In the genomic region with DNA sequence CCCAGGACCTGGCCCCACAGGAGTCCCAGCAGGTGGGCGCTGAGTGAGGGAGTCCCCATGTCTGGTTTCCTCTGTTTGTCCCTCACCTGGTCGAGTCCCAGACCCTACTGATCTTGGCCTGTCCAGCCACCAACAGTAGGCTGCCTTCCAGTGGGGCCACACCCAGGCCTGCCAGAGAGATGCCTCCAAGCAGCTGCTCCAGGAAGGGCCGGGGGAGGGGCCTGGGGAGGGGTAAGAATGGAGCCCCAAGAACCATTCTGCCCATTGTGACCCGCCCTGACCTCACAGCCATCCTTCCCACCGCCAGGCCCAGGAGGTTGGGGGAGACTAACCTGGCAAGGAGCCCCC, we compare ENCODE assay signal across 9 cellular contexts. TPM values are rescaled to one million over a fixed set of nuclear protein-coding genes. Genes with fewer than 3 reads are reported as not detected.
DNase-seq lines count a peak whose midpoint lies in the region; ATAC-seq and TF ChIP-seq lines count a peak whose summit lies in the region.
"Had no signal": no experiment of that assay in that cellular context is flagged by ENCODE, and none has a peak within 500 bp of the region (broad histone marks: within the 10 kb centered on the region; RNA-seq: fewer than 3 reads in every experiment).

No MANE protein-coding gene starts in this region.

- DNase-seq in A673 (ENCODE audit: low spot score) (no peak), HL-60 (ENCODE audit: low read depth in 1 of 2, low spot score in 1 of 2) (no peak), mammary epithelial cell (no peak), NCI-H510A (lab: John Stamatoyannopoulos, UW) (no peak), NOMO-1 treated with dmso at 0.1 percent for 144 hours (lab: John Stamatoyannopoulos, UW; ENCODE audit: unreplicated experiment) (no peak), NCI-H1092 treated with DMSO at 0.1 percent for 48 hours (lab: John Stamatoyannopoulos, UW) (no peak)
- DNase-seq: NCI-H345 had no signal

- H3K4me3 ChIP-seq in A673 (ENCODE audit: low read depth, low read length, poor library complexity, severe bottlenecking) (peak overlapping the region; percentile 58), HL-60 (replicated peaks; ENCODE audit: insufficient read depth, low read length) (peak overlapping the region; percentile 52; the same call in 1 of the 2 replicates), mammary epithelial cell (replicated peaks in 1 of 3; ENCODE audit: insufficient read depth in 1 of 3, low read depth in 2 of 3, low read length in 3 of 3) (peak overlapping the region; percentile 37 to 56 (median 55)), muscle layer of colon (ENCODE audit: low read depth in 1 of 2, low read length in 2 of 2) (peak overlapping the region in 1 of 2 donors; percentile 87)

- H3K9ac ChIP-seq in mammary epithelial cell (ENCODE audit: insufficient read depth, low read length), result no peak overlapping the region
- H3K9ac ChIP-seq in muscle layer of colon (ENCODE audit: low read length), result peak overlapping the region; percentile 92

- CTCF ChIA-PET in A673 (lab: Charles Lee) (interaction anchor here (0.6 to 1.7 kb wide), 3 partner anchors 78 to 287 kb away, joined by 3 to 10 read pairs (median 9); partner anchors contain the start of gene WFIKKN2), mammary epithelial cell (lab: Charles Lee; ENCODE audit: low non-redundant PET) (no interaction called here)

- H3K4me1 ChIP-seq in A673 (ENCODE audit: insufficient read depth, low read length, poor library complexity, severe bottlenecking) (peaks cover 8% of the 10 kb centered on the region), mammary epithelial cell (ENCODE audit: insufficient read depth, low read length) (peaks cover 15% of the 10 kb centered on the region), muscle layer of colon (ENCODE audit: insufficient read depth, low read length) (peaks cover 23% of the 10 kb centered on the region)

- 54% methylated on average over 4 of the region's 5 CpGs for WGBS in mammary epithelial cell (ENCODE audit: low coverage, missing lambda C conversion rate)

- H3K27ac ChIP-seq in A673 (ENCODE audit: low read depth, low read length, poor library complexity, severe bottlenecking), result no peak overlapping the region
- H3K27ac ChIP-seq in HL-60 (replicated peaks), result no peak overlapping the region
- no peak overlapping the region for H3K27ac ChIP-seq in mammary epithelial cell (ENCODE audit: insufficient read depth, low read depth, low read length)
- H3K27ac ChIP-seq in muscle layer of colon (ENCODE audit: low read depth, low read length), result peak overlapping the region; percentile 7

- in situ Hi-C loops in mammary epithelial cell (cut with MboI; ENCODE audit: low sequenced_read_pairs in 2 of 2), result loop anchor here (5.0 to 10.0 kb wide), 3 partner anchors 90 to 297 kb away; no protein-coding TSS in a partner anchor

- dilution Hi-C loops in mammary epithelial cell (cut with HindIII; ENCODE audit: low sequenced_read_pairs), result no loop called here

- no peaks in the 10 kb centered on the region for H4K20me1 ChIP-seq in mammary epithelial cell (ENCODE audit: insufficient read depth, low read length)

- peak overlapping the region; percentile 77 for H2AFZ ChIP-seq in mammary epithelial cell (ENCODE audit: low read depth, low read length)

- H3K9me3 ChIP-seq in A673 (ENCODE audit: low read depth, low read length, poor library complexity, severe bottlenecking) (no peaks in the 10 kb centered on the region), mammary epithelial cell (replicated peaks; ENCODE audit: insufficient read depth, low read length) (no peaks in the 10 kb centered on the region), muscle layer of colon (ENCODE audit: low read length) (no peaks in the 10 kb centered on the region)

- H3K36me3 ChIP-seq in A673 (ENCODE audit: insufficient read depth, low read length, poor library complexity, severe bottlenecking), result no peaks in the 10 kb centered on the region
- H3K36me3 ChIP-seq in mammary epithelial cell (ENCODE audit: insufficient read depth, low read length), result peaks cover under 1% of the 10 kb centered on the region
- peaks cover 11% of the 10 kb centered on the region for H3K36me3 ChIP-seq in muscle layer of colon (ENCODE audit: insufficient read depth, low read length)

- TF ChIP-seq CTCF in A673 (conservative IDR thresholded peaks at IDR 0.05; ENCODE audit: low read depth, low read length) (no peak), HL-60 (IDR thresholded peaks at IDR 0.05; ENCODE audit: insufficient read depth, low read length) (no peak), mammary epithelial cell (conservative IDR thresholded peaks at IDR 0.05 in 1 of 2, IDR thresholded peaks at IDR 0.05 in 1 of 2; ENCODE audit: extremely low read depth in 1 of 2, insufficient read depth in 1 of 2, low read depth in 1 of 2, low read length in 2 of 2) (no peak)

- intact Hi-C loops in A673 (cut with micrococcal nuclease; ENCODE audit: unreplicated experiment) (loop anchor here (1.0 to 10.0 kb wide), 5 partner anchors 79 to 410 kb away; no protein-coding TSS in a partner anchor), mammary epithelial cell (cut with micrococcal nuclease) (loop anchor here (1.0 to 5.0 kb wide), 9 partner anchors 65 to 405 kb away; no protein-coding TSS in a partner anchor)

- no peaks in the 10 kb centered on the region for H3K27me3 ChIP-seq in A673 (replicated peaks; ENCODE audit: insufficient read depth, low read depth, low read length, poor library complexity)
- H3K27me3 ChIP-seq in HL-60 (ENCODE audit: insufficient read depth, poor library complexity, severe bottlenecking), result peaks cover 3% of the 10 kb centered on the region
- no peaks in the 10 kb centered on the region for H3K27me3 ChIP-seq in mammary epithelial cell (ENCODE audit: insufficient read depth, low read length)
- H3K27me3 ChIP-seq in muscle layer of colon (ENCODE audit: control insufficient read depth in 1 of 2, insufficient read depth in 2 of 2, low read length in 2 of 2), result no peaks in the 10 kb centered on the region

- H3K4me2 ChIP-seq in mammary epithelial cell (ENCODE audit: insufficient read depth, low read depth, low read length), result peak overlapping the region; percentile 90

- no TSS peak for BruUV-seq in A673 (replicated peaks; lab: Mats Ljungman, UMichigan)
- no TSS peak for BruUV-seq in mammary epithelial cell (replicated peaks; lab: Mats Ljungman, UMichigan)

- H3K79me2 ChIP-seq in mammary epithelial cell (ENCODE audit: insufficient read depth, low read length), result peaks cover 4% of the 10 kb centered on the region

- no peak for ATAC-seq in GM18873 (IDR thresholded peaks at IDR 0.05; ENCODE audit: low FRiP score, unreplicated experiment)

- POLR2A ChIA-PET in A673 (lab: Charles Lee; ENCODE audit: low non-redundant PET), result no interaction called here

RNA-seq across cellular contexts. Expression of gene SPATA20, which starts 0.7 kb away (rescaled TPM):
- total RNA-seq in A673 (2021), result 11.1 and 16.5 TPM in 2 replicates
- total RNA-seq in mammary epithelial cell, result 10 to 100 TPM; 65.6 to 79.9 TPM
- 28.9 TPM for polyA plus RNA-seq in mammary epithelial cell
- 24.6 TPM for polyA minus RNA-seq in mammary epithelial cell

RNA-seq across cellular contexts. Expression of gene CACNA1G, which starts 12.8 kb away (rescaled TPM):
- total RNA-seq in A673 (2021), result 7.1 and 10.8 TPM in 2 replicates
- total RNA-seq in mammary epithelial cell, result under 1 TPM in 1 of 2 donors, not detected in 1; 0.09 TPM
- polyA plus RNA-seq in mammary epithelial cell, result 0.03 TPM
- polyA minus RNA-seq in mammary epithelial cell, result not detected

RNA-seq across cellular contexts. Expression of gene EPN3, which starts 15.2 kb away (rescaled TPM):
- 0.09 TPM in 1 of 2 replicates, not detected in the other for total RNA-seq in A673 (2021)
- total RNA-seq in mammary epithelial cell, result 10 to 100 TPM; 12.2 to 70.7 TPM
- 101 TPM for polyA plus RNA-seq in mammary epithelial cell
- polyA minus RNA-seq in mammary epithelial cell, result 151 TPM

RNA-seq across cellular contexts. Expression of gene MYCBPAP, which starts 39.5 kb away (rescaled TPM):
- total RNA-seq in A673 (2021) (0.92 and 1.2 TPM in 2 replicates), mammary epithelial cell (1 to 10 TPM in 1 of 2 donors, under 1 TPM in 1; 0.50 to 9.6 TPM)
- polyA plus RNA-seq in mammary epithelial cell, result 4.5 TPM
- not detected for polyA minus RNA-seq in mammary epithelial cell

Comparison
In these comparisons a context has a peak if more than half of its experiments do, and no peak if none do; other contexts are left out.
1. RNA of gene EPN3, which starts 15.2 kb away (total RNA-seq): 12.2 to 70.7 TPM in mammary epithelial cell; 0.09 TPM in A673; every median in the first group is over 10 times any median in the second.